ENCODE assay signal across 2 cellular contexts in the genomic region with DNA sequence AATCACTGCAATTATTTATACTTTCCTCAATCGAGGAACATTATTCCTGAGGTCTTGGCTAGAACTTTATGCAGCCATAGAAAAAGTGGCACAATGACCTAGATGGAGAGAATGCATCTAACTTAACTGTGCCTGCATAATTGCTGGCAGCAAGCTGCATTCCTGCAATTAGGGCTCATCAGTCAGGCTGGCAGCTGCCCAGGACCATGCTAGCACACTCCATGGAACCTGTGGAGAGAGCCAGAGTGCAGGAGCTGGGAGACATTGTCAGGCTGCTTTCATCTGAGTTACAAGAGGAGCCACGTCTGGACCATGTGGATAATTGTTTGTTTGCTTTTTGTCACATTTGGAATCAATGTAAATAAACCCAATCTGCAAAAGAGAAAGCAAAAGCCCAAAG.
TF ChIP-seq lines count a peak whose summit lies in the region.

No MANE protein-coding gene starts in this region.

TF ChIP-seq in IMR-90, 13 proteins besides CTCF, POLR2A, EP300 and RAD21:
- TF ChIP-seq RCOR1 (IDR thresholded peaks at IDR 0.05; ENCODE audit: insufficient replicate concordance, low read length) (no peak), CHD1 (IDR thresholded peaks at IDR 0.05; ENCODE audit: low read depth, low read length) (no peak), FOS (IDR thresholded peaks at IDR 0.05; ENCODE audit: low read depth, low read length) (no peak), NFE2L2 (IDR thresholded peaks at IDR 0.05; ENCODE audit: low read depth, low read length) (no peak)

TF ChIP-seq in HepG2, 621 proteins besides CTCF, POLR2A, EP300 and RAD21:
- no peak for TF ChIP-seq KAT8 (CRISPR knock-in tag; IDR thresholded peaks at IDR 0.05)
- no peak for TF ChIP-seq SCMH1 (CRISPR knock-in tag; IDR thresholded peaks at IDR 0.05; ENCODE audit: borderline replicate concordance)
- TF ChIP-seq NFKBIZ (CRISPR knock-in tag; IDR thresholded peaks at IDR 0.05): no peak
- TF ChIP-seq KDM4B (CRISPR knock-in tag; IDR thresholded peaks at IDR 0.05): no peak
- TF ChIP-seq CC2D1A (CRISPR knock-in tag; IDR thresholded peaks at IDR 0.05): no peak
- no peak for TF ChIP-seq NR2F1 (CRISPR knock-in tag; IDR thresholded peaks at IDR 0.05)
- no peak for TF ChIP-seq ZFP90 (CRISPR knock-in tag; IDR thresholded peaks at IDR 0.05; ENCODE audit: borderline replicate concordance)
- TF ChIP-seq, protein P1, sequence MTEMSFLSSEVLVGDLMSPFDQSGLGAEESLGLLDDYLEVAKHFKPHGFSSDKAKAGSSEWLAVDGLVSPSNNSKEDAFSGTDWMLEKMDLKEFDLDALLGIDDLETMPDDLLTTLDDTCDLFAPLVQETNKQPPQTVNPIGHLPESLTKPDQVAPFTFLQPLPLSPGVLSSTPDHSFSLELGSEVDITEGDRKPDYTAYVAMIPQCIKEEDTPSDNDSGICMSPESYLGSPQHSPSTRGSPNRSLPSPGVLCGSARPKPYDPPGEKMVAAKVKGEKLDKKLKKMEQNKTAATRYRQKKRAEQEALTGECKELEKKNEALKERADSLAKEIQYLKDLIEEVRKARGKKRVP (CRISPR knock-in tag; IDR thresholded peaks at IDR 0.05): no peak
- no peak for TF ChIP-seq MLLT10 (CRISPR knock-in tag; IDR thresholded peaks at IDR 0.05)
TF ChIP-seq in HepG2: peak in this region for 0.
